Comparison of ENCODE assay signal across 1 cellular context in the genomic region with DNA sequence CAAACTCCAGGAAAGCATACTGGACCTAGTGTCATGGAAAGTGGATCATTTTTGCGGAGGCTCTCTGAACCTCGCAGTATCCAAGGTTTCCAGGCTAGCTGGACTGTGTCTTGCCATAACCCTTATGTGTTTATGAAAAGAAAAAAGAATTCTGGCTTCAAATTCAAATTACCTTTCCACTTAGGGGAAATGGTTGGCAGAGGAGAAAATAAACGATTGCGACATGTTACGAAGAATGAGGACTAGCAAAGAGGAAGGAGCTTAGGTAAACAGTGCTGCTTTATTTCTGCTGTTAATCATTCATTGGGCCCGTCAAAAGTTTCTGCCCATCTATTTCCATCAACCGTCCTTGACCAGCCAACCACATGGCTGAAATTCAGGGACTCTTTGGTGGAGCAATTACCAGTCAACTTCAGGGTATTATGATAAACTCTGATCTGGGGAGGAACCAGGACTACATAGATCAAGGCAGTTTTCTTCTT.
A peak's percentile ranks its signal among the peaks of the same experiment; 100 is the strongest.
TF ChIP-seq lines count a peak whose summit lies in the region.

A gene (plus strand): TSS at position 342 of the 482 bp plus-strand sequence. CDS start 8,793 bp downstream, outside the sequence.

TF ChIP-seq in IMR-90, 13 proteins besides CTCF, POLR2A, EP300 and RAD21:
- TF ChIP-seq CEBPB (IDR thresholded peaks at IDR 0.05; ENCODE audit: low read depth, low read length): peak; percentile 70
- TF ChIP-seq, protein P1, sequence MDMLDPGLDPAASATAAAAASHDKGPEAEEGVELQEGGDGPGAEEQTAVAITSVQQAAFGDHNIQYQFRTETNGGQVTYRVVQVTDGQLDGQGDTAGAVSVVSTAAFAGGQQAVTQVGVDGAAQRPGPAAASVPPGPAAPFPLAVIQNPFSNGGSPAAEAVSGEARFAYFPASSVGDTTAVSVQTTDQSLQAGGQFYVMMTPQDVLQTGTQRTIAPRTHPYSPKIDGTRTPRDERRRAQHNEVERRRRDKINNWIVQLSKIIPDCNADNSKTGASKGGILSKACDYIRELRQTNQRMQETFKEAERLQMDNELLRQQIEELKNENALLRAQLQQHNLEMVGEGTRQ (IDR thresholded peaks at IDR 0.05; ENCODE audit: low read depth, low read length): no peak
